In the genomic region with DNA sequence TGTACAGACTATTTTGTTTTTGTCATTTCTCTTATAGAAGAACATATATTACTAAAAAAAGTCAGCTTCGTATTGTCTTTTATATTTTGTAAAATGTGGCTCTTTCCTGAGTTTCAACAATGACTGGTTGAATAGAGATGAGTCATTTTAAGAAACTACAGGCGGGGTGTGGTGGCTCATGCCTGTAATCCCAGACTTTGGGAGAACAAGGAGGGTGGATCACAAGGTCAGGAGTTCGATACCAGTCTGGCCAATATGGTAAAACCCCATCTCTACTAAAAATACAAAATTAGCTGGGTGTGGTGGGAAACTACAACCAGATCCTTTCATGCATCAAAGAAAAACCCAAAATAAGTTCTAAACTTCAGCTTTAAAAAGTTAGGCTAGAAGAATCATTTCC, we compare ENCODE assay signal across 21 cellular contexts. TPM values are rescaled to one million over a fixed set of nuclear protein-coding genes. Genes with fewer than 3 reads are reported as not detected.
A peak's percentile ranks its signal among the peaks of the same experiment; 100 is the strongest.
DNase-seq lines count a peak whose midpoint lies in the region; ATAC-seq, FAIRE-seq and TF ChIP-seq lines count a peak whose summit lies in the region.
"Had no signal": no experiment of that assay in that cellular context is flagged by ENCODE, and none has a peak within 500 bp of the region (broad histone marks: within the 10 kb centered on the region; RNA-seq: fewer than 3 reads in every experiment).

No MANE protein-coding gene starts in this region.

- H3K36me3 ChIP-seq in HCT116 (ENCODE audit: control insufficient read depth in 1 of 2, insufficient read depth in 2 of 2, low read length in 2 of 2) (no peaks in the 10 kb centered on the region), adipocyte (ENCODE audit: control insufficient read depth, insufficient read depth, low read length, severe bottlenecking) (no peaks in the 10 kb centered on the region), pancreas (no peaks in the 10 kb centered on the region), mucosa of descending colon (ENCODE audit: low read depth) (no peaks in the 10 kb centered on the region)
- H3K36me3 ChIP-seq: gastroesophageal sphincter, upper lobe of right lung had no signal

- no peaks in the 10 kb centered on the region for H3K9me2 ChIP-seq in HCT116 (ENCODE audit: insufficient read depth)

- peak overlapping the region; percentile 46 for H3K4me2 ChIP-seq in HCT116 (ENCODE audit: low read length)

- BruUV-seq in HCT116 (replicated peaks; lab: Mats Ljungman, UMichigan): no TSS peak

- no peak overlapping the region for H3K9ac ChIP-seq in HCT116 (ENCODE audit: low read length)
- no peak overlapping the region for H3K9ac ChIP-seq in adipocyte (ENCODE audit: low read length)

- H3K27ac ChIP-seq in HCT116 (ENCODE audit: low read depth, low read length): no peak overlapping the region
- no peak overlapping the region for H3K27ac ChIP-seq in pancreas
- H3K27ac ChIP-seq: gastroesophageal sphincter, HL-60, upper lobe of right lung had no signal

- TF ChIP-seq CTCF in HCT116 (IDR thresholded peaks at IDR 0.05 in 2 of 3, conservative IDR thresholded peaks at IDR 0.05 in 1 of 3; ENCODE audit: borderline replicate concordance in 1 of 3, insufficient read depth in 1 of 3, low read depth in 2 of 3, low read length in 2 of 3): no peak
- no peak for TF ChIP-seq CTCF in fibroblast of mammary gland (conservative IDR thresholded peaks at IDR 0.05; ENCODE audit: control insufficient read depth, insufficient read depth, low read depth, low read length)
- no peak for TF ChIP-seq CTCF in pancreas (IDR thresholded peaks at IDR 0.05)
- TF ChIP-seq CTCF in mucosa of descending colon (IDR thresholded peaks at IDR 0.05): no peak

- H3K27me3 ChIP-seq in HCT116 (ENCODE audit: insufficient read depth, low read length) (no peaks in the 10 kb centered on the region), adipocyte (replicated peaks; ENCODE audit: control insufficient read depth, insufficient read depth, low read length) (no peaks in the 10 kb centered on the region), pancreas (no peaks in the 10 kb centered on the region)
- H3K27me3 ChIP-seq: dorsolateral prefrontal cortex, gastroesophageal sphincter, upper lobe of right lung had no signal

- RAD21 ChIA-PET in HCT116 (lab: Charles Lee; ENCODE audit: low non-redundant PET in 1 of 2, low total read pairs in 2 of 2, uncharacterized antibody in 2 of 2, unreplicated experiment in 2 of 2): no interaction called here

- no peak overlapping the region for H2AFZ ChIP-seq in HCT116 (ENCODE audit: low read depth, low read length, poor library complexity, severe bottlenecking)

- intact Hi-C loops in HCT116 (cut with micrococcal nuclease) (no loop called here), pancreas (cut with DNase I) (no loop called here), mucosa of descending colon (cut with DNase I, micrococcal nuclease) (no loop called here)

- TF ChIP-seq POLR2A in HCT116 (IDR thresholded peaks at IDR 0.05; ENCODE audit: borderline replicate concordance, extremely low read depth, insufficient read depth, insufficient read length): no peak

- no peaks in the 10 kb centered on the region; the same call in 1 of the 2 replicates for H3K79me2 ChIP-seq in HCT116 (ENCODE audit: insufficient read depth, low read length)

- no peak for TF ChIP-seq RAD21 in HCT116 (IDR thresholded peaks at IDR 0.05; ENCODE audit: low read depth)

- CTCF ChIA-PET in HCT116 (lab: Charles Lee): interaction anchor here (0.9 kb wide), 1 partner anchor 29 kb away, joined by 3 read pairs; no protein-coding TSS in a partner anchor

- no peaks in the 10 kb centered on the region for H4K20me1 ChIP-seq in HCT116 (ENCODE audit: insufficient read depth)

- H3K4me3 ChIP-seq in HCT116 (replicated peaks in 1 of 2; ENCODE audit: low read depth in 1 of 2, low read length in 2 of 2) (0 out of 4 replicates have a peak overlapping the region, but pooled peaks of 1 of the 2 experiments have one; percentile 7), adipocyte (ENCODE audit: low read length) (no peak overlapping the region), fibroblast of mammary gland (ENCODE audit: control insufficient read depth, low read depth, low read length) (no peak overlapping the region), pancreas (no peak overlapping the region), mucosa of descending colon (no peak overlapping the region)
- H3K4me3 ChIP-seq: dorsolateral prefrontal cortex, gastroesophageal sphincter, upper lobe of right lung had no signal

- no peaks in the 10 kb centered on the region for H3K9me3 ChIP-seq in HCT116 (ENCODE audit: control insufficient read depth in 1 of 2, insufficient read depth in 1 of 2, low read depth in 1 of 2, low read length in 2 of 2)
- H3K9me3 ChIP-seq in adipocyte (ENCODE audit: control insufficient read depth, low read length): no peaks in the 10 kb centered on the region
- no peaks in the 10 kb centered on the region for H3K9me3 ChIP-seq in pancreas
- H3K9me3 ChIP-seq in mucosa of descending colon: no peaks in the 10 kb centered on the region
- H3K9me3 ChIP-seq: gastroesophageal sphincter, upper lobe of right lung had no signal

- DNase-seq in A172 (ENCODE audit: low spot score) (peak; percentile 30), HCT116 (ENCODE audit: low read depth, low spot score) (peak; percentile 7), adipocyte (ENCODE audit: low read depth) (peak; percentile 33), fibroblast of mammary gland (ENCODE audit: low read depth) (peak; percentile 46), ureter (ENCODE audit: low spot score) (no peak), pancreas (no peak), mucosa of descending colon (no peak), iPS-NIHi7 (ENCODE audit: extremely low spot score) (no peak)
- DNase-seq: activated CD4-positive, alpha-beta memory T cell treated with anti-CD3 and anti-CD28 coated beads for 36 hours; amygdala; COR-L47; dorsolateral prefrontal cortex; immature natural killer cell; Kasumi-1; NCI-H1930; occipital lobe; stimulated activated naive CD4-positive, alpha-beta T cell; upper lobe of right lung had no signal

- ATAC-seq in HCT116 (no peak), pancreas (no peak), mucosa of descending colon (no peak)
- ATAC-seq: gastroesophageal sphincter, upper lobe of right lung had no signal

- WGBS in pancreas, 2 donors: 90 to 94% methylated on average over 3 of the region's 3 CpGs

- POLR2A ChIA-PET in HCT116 (lab: Charles Lee): no interaction called here

- FAIRE-seq in pancreas (lab: Jason Lieb, UNC): no peak
- FAIRE-seq: TTC549 had no signal

- H3K4me1 ChIP-seq in HCT116 (ENCODE audit: control insufficient read depth in 1 of 2, insufficient read depth in 2 of 2, low read length in 2 of 2): peaks cover 6 to 21% of the 10 kb centered on the region in 2 experiments
- peaks cover 18% of the 10 kb centered on the region for H3K4me1 ChIP-seq in adipocyte (ENCODE audit: control insufficient read depth, insufficient read depth, low read length)
- H3K4me1 ChIP-seq in pancreas: no peaks in the 10 kb centered on the region
- H3K4me1 ChIP-seq in mucosa of descending colon (ENCODE audit: low read depth): peaks cover 18% of the 10 kb centered on the region
- H3K4me1 ChIP-seq: upper lobe of right lung had no signal

TF ChIP-seq in HCT116, 20 proteins besides CTCF, POLR2A, EP300 and RAD21 (continues in another document):
- peak; percentile 29; the same call in 1 of the 2 replicates for TF ChIP-seq SP1 (IDR thresholded peaks at IDR 0.05; ENCODE audit: low read depth)
- TF ChIP-seq POLR2AphosphoS5 (IDR thresholded peaks at IDR 0.05; ENCODE audit: low read depth, low read length): no peak
- TF ChIP-seq, protein P1, sequence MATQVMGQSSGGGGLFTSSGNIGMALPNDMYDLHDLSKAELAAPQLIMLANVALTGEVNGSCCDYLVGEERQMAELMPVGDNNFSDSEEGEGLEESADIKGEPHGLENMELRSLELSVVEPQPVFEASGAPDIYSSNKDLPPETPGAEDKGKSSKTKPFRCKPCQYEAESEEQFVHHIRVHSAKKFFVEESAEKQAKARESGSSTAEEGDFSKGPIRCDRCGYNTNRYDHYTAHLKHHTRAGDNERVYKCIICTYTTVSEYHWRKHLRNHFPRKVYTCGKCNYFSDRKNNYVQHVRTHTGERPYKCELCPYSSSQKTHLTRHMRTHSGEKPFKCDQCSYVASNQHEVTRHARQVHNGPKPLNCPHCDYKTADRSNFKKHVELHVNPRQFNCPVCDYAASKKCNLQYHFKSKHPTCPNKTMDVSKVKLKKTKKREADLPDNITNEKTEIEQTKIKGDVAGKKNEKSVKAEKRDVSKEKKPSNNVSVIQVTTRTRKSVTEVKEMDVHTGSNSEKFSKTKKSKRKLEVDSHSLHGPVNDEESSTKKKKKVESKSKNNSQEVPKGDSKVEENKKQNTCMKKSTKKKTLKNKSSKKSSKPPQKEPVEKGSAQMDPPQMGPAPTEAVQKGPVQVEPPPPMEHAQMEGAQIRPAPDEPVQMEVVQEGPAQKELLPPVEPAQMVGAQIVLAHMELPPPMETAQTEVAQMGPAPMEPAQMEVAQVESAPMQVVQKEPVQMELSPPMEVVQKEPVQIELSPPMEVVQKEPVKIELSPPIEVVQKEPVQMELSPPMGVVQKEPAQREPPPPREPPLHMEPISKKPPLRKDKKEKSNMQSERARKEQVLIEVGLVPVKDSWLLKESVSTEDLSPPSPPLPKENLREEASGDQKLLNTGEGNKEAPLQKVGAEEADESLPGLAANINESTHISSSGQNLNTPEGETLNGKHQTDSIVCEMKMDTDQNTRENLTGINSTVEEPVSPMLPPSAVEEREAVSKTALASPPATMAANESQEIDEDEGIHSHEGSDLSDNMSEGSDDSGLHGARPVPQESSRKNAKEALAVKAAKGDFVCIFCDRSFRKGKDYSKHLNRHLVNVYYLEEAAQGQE (IDR thresholded peaks at IDR 0.05; ENCODE audit: low read depth): no peak
- TF ChIP-seq YY1 (IDR thresholded peaks at IDR 0.05; ENCODE audit: extremely low read depth, insufficient replicate concordance, low read depth, low read length): no peak
- no peak for TF ChIP-seq TCF7L2 (IDR thresholded peaks at IDR 0.05; ENCODE audit: borderline replicate concordance, extremely low read depth, insufficient read depth, insufficient read length)
- TF ChIP-seq EZH2 (IDR thresholded peaks at IDR 0.05): no peak
- peak; percentile 57; the same call in 1 of the 2 replicates for TF ChIP-seq FOSL1 (IDR thresholded peaks at IDR 0.05; ENCODE audit: low read depth)
- no peak for TF ChIP-seq ZFX (IDR thresholded peaks at IDR 0.05)
- TF ChIP-seq CEBPB (IDR thresholded peaks at IDR 0.05; ENCODE audit: low read depth): no peak

RNA-seq across cellular contexts. Expression of gene HECTD4, which starts 28.8 kb away (rescaled TPM):
- 5.1 and 6.8 TPM in 2 replicates for total RNA-seq in A172 (2014; rRNA removed; shearing (Covaris generic))
- total RNA-seq in HCT116 (2021; ENCODE audit: unreplicated experiment) (31.2 TPM), ureter (68.2 TPM), pancreas (10 to 100 TPM; 17.9 to 36.1 (median 23.7) TPM), mucosa of descending colon (10 to 100 TPM; 57.0 to 75.5 (median 59.7) TPM)
- 11.2 and 13.1 TPM in 2 replicates for polyA plus RNA-seq in HCT116 (2012)
- polyA plus RNA-seq in pancreas: 10 to 100 TPM; 37.2 to 38.4 TPM

RNA-seq across cellular contexts. Expression of gene RPL6, which starts 56.0 kb away (rescaled TPM):
- total RNA-seq in A172 (2014; rRNA removed; shearing (Covaris generic)): 1,425 and 1,744 TPM in 2 replicates
- total RNA-seq in HCT116 (2021; ENCODE audit: unreplicated experiment) (1,845 TPM), ureter (1,403 TPM), pancreas (1,000 to 10,000 TPM in 3 of 6 donors, 100 to 1,000 TPM in 3; 590 to 1,140 (median 969) TPM), mucosa of descending colon (100 to 1,000 TPM; 860 to 921 (median 894) TPM)
- 1,324 and 1,653 TPM in 2 replicates for polyA plus RNA-seq in HCT116 (2012)
- polyA plus RNA-seq in pancreas: 1,000 to 10,000 TPM; 1,305 to 1,871 TPM

Comparison
In these comparisons a context has a peak if more than half of its experiments do, and no peak if none do; other contexts are left out.
1. DNase-seq: peak in A172 (single experiment), HCT116 (single experiment), adipocyte (single experiment) and fibroblast of mammary gland (single experiment); none in ureter (single experiment), pancreas (0 of 6), mucosa of descending colon (0 of 3) and iPS-NIHi7 (single experiment).